ENCODE assay signal across 1 cellular context in genomic region chr14:81390706-81391105, GRCh38.
A peak's percentile ranks its signal among the peaks of the same experiment; 100 is the strongest.
TF ChIP-seq lines count a peak whose summit lies in the region.

No MANE protein-coding gene starts in this region.

TF ChIP-seq in HepG2, 621 proteins besides CTCF, POLR2A, EP300 and RAD21:
- TF ChIP-seq ZNF850 (CRISPR knock-in tag; conservative IDR thresholded peaks at IDR 0.05) (no peak), CEBPZ (IDR thresholded peaks at IDR 0.05; ENCODE audit: low read length) (no peak), ZNF768 (CRISPR knock-in tag; IDR thresholded peaks at IDR 0.05) (no peak), FLYWCH1 (CRISPR knock-in tag; IDR thresholded peaks at IDR 0.05) (no peak), MAFK (conservative IDR thresholded peaks at IDR 0.05 in 1 of 2, IDR thresholded peaks at IDR 0.05 in 1 of 2; ENCODE audit: low read length in 2 of 2) (peak in 1 of 2 experiments; percentile 6; a peak in 1 of 4 replicates), ZNF142 (CRISPR knock-in tag; IDR thresholded peaks at IDR 0.05) (no peak)
